ENCODE assay signal across 20 cellular contexts in genomic region chrX:24412637-24413363, GRCh38. TPM values are rescaled to one million over a fixed set of nuclear protein-coding genes. Genes with fewer than 3 reads are reported as not detected.
"Had no signal": no experiment of that assay in that cellular context is flagged by ENCODE, and none has a peak within 500 bp of the region (broad histone marks: within the 10 kb centered on the region; RNA-seq: fewer than 3 reads in every experiment).

No MANE protein-coding gene starts in this region.

- H3K4me3 ChIP-seq: hepatocyte, lower lobe of right lung, tibial artery had no signal

- H3K4me1 Mint-ChIP-seq: activated B cell treated with CpG ODN at 0.5 μM for 24 hours; activated naive CD8-positive, alpha-beta T cell treated with anti-CD3 and anti-CD28 coated beads, Interleukin-2, amount 10 ng/mL, durations not matched to agents 7 days and 5 days had no signal

- H2AFZ ChIP-seq: hepatocyte had no signal

- H3K9me3 ChIP-seq: lower lobe of right lung, tibial artery had no signal

- H3K4me3 Mint-ChIP-seq: activated B cell treated with CpG ODN at 0.5 μM for 24 hours; activated CD4-positive, alpha-beta memory T cell treated with anti-CD3 and anti-CD28 coated beads for 36 hours; activated naive CD8-positive, alpha-beta T cell treated with anti-CD3 and anti-CD28 coated beads, Interleukin-2, amount 10 ng/mL, durations not matched to agents 7 days and 5 days; endodermal cell had no signal

- H3K36me3 Mint-ChIP-seq: activated CD4-positive, alpha-beta memory T cell treated with anti-CD3 and anti-CD28 coated beads for 36 hours; activated naive CD8-positive, alpha-beta T cell treated with anti-CD3 and anti-CD28 coated beads, Interleukin-2, amount 10 ng/mL, durations not matched to agents 7 days and 5 days had no signal

- H3K4me1 ChIP-seq: lower lobe of right lung had no signal

- ATAC-seq: lower lobe of right lung; stimulated activated naive CD8-positive, alpha-beta T cell treated with anti-CD3 and anti-CD28 coated beads, Interleukin-15, Interleukin-2, amounts not matched to agents 100 U/mL and 50 U/mL, for 24 hours had no signal

- H3K4me2 ChIP-seq: hepatocyte had no signal

- H3K9me3 Mint-ChIP-seq: activated B cell treated with CpG ODN at 0.5 μM for 24 hours; activated CD4-positive, alpha-beta memory T cell treated with anti-CD3 and anti-CD28 coated beads for 36 hours; activated naive CD8-positive, alpha-beta T cell treated with anti-CD3 and anti-CD28 coated beads, Interleukin-2, amount 10 ng/mL, durations not matched to agents 7 days and 5 days had no signal

- H3K27ac Mint-ChIP-seq: activated B cell treated with CpG ODN at 0.5 μM for 24 hours; activated CD4-positive, alpha-beta memory T cell treated with anti-CD3 and anti-CD28 coated beads for 36 hours; activated naive CD8-positive, alpha-beta T cell treated with anti-CD3 and anti-CD28 coated beads, Interleukin-2, amount 10 ng/mL, durations not matched to agents 7 days and 5 days; endodermal cell had no signal

- H3K27me3 ChIP-seq: brain microvascular endothelial cell, hepatocyte, tibial artery had no signal

- H3K27me3 Mint-ChIP-seq: activated B cell treated with CpG ODN at 0.5 μM for 24 hours; activated CD4-positive, alpha-beta memory T cell treated with anti-CD3 and anti-CD28 coated beads for 36 hours had no signal

- H3K27ac ChIP-seq: brain microvascular endothelial cell, epithelial cell of prostate, hepatocyte, lower lobe of right lung had no signal

- DNase-seq: activated B cell treated with CpG ODN at 0.5 μM for 24 hours; activated CD4-positive, alpha-beta memory T cell treated with anti-CD3 and anti-CD28 coated beads for 36 hours; activated CD4-positive, alpha-beta T cell treated with anti-CD3 and anti-CD28 coated beads for 4 hours; activated naive CD4-positive, alpha-beta T cell treated with Interleukin-2 at 50 U/mL for 16 hours; activated naive CD8-positive, alpha-beta T cell treated with anti-CD3 and anti-CD28 coated beads, Interleukin-2, amount 10 ng/mL, durations not matched to agents 7 days and 5 days; activated T-cell treated with anti-CD3 and anti-CD28 coated beads for 4 hours; amygdala; brain microvascular endothelial cell; central memory CD4-positive, alpha-beta T cell; endodermal cell; foreskin fibroblast; lower lobe of right lung; occipital lobe; stimulated activated CD4-positive, alpha-beta T cell treated with anti-CD3 and anti-CD28 coated beads, Interleukin-2, amount 100 ng/mL, for 24 hours; stimulated activated naive CD8-positive, alpha-beta T cell treated with anti-CD3 and anti-CD28 coated beads, Interleukin-15, Interleukin-2, amounts not matched to agents 100 U/mL and 50 U/mL, for 24 hours; substantia nigra had no signal

- H3K79me2 ChIP-seq: hepatocyte had no signal

- H3K36me3 ChIP-seq: brain microvascular endothelial cell, lower lobe of right lung, tibial artery had no signal

RNA-seq across cellular contexts. Expression of gene SUPT20HL1, which starts 52.4 kb away (rescaled TPM):
- polyA plus RNA-seq: neural cell had no signal
